In the genomic region with DNA sequence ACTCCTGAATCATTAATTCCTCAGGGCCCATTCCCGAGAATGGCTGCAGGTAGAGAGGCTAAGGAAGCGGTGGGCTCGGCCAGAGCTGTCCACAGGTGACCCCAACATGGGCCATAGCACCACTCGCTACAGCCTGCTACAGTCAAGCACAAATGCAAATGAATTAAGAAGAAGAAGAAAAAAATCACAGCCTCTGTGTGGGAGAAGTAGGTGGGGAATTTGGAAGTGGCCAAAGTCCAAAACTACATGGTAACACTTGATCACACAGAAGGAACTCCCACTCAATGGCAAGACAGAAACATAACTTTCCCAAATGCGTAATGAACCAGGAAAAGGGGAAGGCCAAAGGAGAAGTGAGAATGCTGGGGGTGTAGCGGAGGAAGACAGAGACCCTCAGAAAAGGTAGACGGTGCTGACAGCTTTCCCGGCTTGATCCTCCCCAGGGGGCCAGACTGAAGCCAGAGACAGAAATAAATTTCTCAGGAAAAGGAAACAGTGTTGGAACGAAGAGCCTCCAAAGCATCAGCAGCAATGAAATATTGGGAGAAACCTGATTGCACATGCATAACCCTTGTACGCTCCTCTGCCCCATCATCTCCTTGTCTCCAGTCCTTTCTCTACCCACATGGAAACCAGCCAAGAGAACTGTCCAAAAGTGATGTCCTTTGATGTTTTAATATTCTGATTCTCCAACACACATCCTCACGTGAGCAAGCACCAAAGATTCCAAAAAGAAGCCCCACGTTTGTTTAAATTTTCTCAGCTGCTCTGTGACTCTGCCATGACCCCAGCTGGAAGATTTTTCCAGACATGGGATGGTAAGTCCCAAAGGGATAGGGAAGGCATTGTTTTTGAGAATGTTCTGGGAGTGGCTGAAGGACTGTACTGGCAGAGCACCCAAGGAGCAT, we compare ENCODE assay signal across 8 cellular contexts.
DNase-seq lines count a peak whose midpoint lies in the region; ATAC-seq and TF ChIP-seq lines count a peak whose summit lies in the region.

No MANE protein-coding gene starts in this region.

- H3K27me3 ChIP-seq in OCI-LY3 (ENCODE audit: low read depth, low read length) (no peaks in the 10 kb centered on the region), upper lobe of left lung (no peaks in the 10 kb centered on the region)

- peaks cover 81% of the 10 kb centered on the region for H3K36me3 ChIP-seq in OCI-LY3 (replicated peaks; ENCODE audit: low read depth, low read length)
- peaks cover 0 to 38% (median 14%) of the 10 kb centered on the region in 4 donors for H3K36me3 ChIP-seq in upper lobe of left lung

- no peaks in the 10 kb centered on the region for H3K9me3 Mint-ChIP-seq in activated T-cell treated with anti-CD3 and anti-CD28 coated beads, Interleukin-2, amount 50 U/mL, for 24 hours
- H3K9me3 Mint-ChIP-seq in activated T-cell treated with anti-CD3 and anti-CD28 coated beads, Interleukin-2, amount 50 U/mL, for 4 hours: no peaks in the 10 kb centered on the region

- DNase-seq in activated T-cell treated with anti-CD3 and anti-CD28 coated beads, Interleukin-2, amount 50 U/mL, for 24 hours: no peak
- DNase-seq in activated T-cell treated with anti-CD3 and anti-CD28 coated beads, Interleukin-2, amount 50 U/mL, for 4 hours: no peak
- no peak for DNase-seq in left ventricle myocardium superior
- DNase-seq in upper lobe of left lung: no peak
- no peak for DNase-seq in DMS153 (lab: John Stamatoyannopoulos, UW)
- no peak for DNase-seq in coronary artery (ENCODE audit: low spot score)
- no peak for DNase-seq in glomerular visceral epithelial cell (ENCODE audit: extremely low spot score)

- H3K4me1 ChIP-seq in OCI-LY3 (ENCODE audit: low read length) (peaks cover 65% of the 10 kb centered on the region), upper lobe of left lung (peaks cover 11 to 51% (median 35%) of the 10 kb centered on the region in 4 donors)

- peaks cover 90% of the 10 kb centered on the region for H3K4me1 Mint-ChIP-seq in activated T-cell treated with anti-CD3 and anti-CD28 coated beads, Interleukin-2, amount 50 U/mL, for 24 hours (ENCODE audit: low read depth)
- peaks cover 75% of the 10 kb centered on the region for H3K4me1 Mint-ChIP-seq in activated T-cell treated with anti-CD3 and anti-CD28 coated beads, Interleukin-2, amount 50 U/mL, for 4 hours (ENCODE audit: low read depth)

- no peak for TF ChIP-seq POLR2A in upper lobe of left lung (IDR thresholded peaks at IDR 0.05)

- peaks cover 100% of the 10 kb centered on the region for H3K36me3 Mint-ChIP-seq in activated T-cell treated with anti-CD3 and anti-CD28 coated beads, Interleukin-2, amount 50 U/mL, for 24 hours (ENCODE audit: low read depth)
- peaks cover 56% of the 10 kb centered on the region for H3K36me3 Mint-ChIP-seq in activated T-cell treated with anti-CD3 and anti-CD28 coated beads, Interleukin-2, amount 50 U/mL, for 4 hours (ENCODE audit: insufficient read depth)

- TF ChIP-seq CTCF in OCI-LY3 (IDR thresholded peaks at IDR 0.05; ENCODE audit: low read depth, low read length): no peak
- no peak for TF ChIP-seq CTCF in upper lobe of left lung (IDR thresholded peaks at IDR 0.05)
- no peak for TF ChIP-seq CTCF in coronary artery (IDR thresholded peaks at IDR 0.05)

- peaks cover 68% of the 10 kb centered on the region for H4K20me1 ChIP-seq in OCI-LY3 (ENCODE audit: insufficient read depth, low read length)

- peaks cover 77% of the 10 kb centered on the region for H3K79me2 ChIP-seq in OCI-LY3 (ENCODE audit: low read length)

- H3K27me3 Mint-ChIP-seq in activated T-cell treated with anti-CD3 and anti-CD28 coated beads, Interleukin-2, amount 50 U/mL, for 24 hours: no peaks in the 10 kb centered on the region
- H3K27me3 Mint-ChIP-seq in activated T-cell treated with anti-CD3 and anti-CD28 coated beads, Interleukin-2, amount 50 U/mL, for 4 hours (ENCODE audit: low read depth): no peaks in the 10 kb centered on the region

- TF ChIP-seq EP300 in upper lobe of left lung (IDR thresholded peaks at IDR 0.05): no peak

- peak overlapping the region; percentile 57 for H3K4me2 ChIP-seq in OCI-LY3 (ENCODE audit: low read length)

- 82 to 84% methylated on average over 12 of the region's 12 CpGs for WGBS in upper lobe of left lung, 2 donors

- intact Hi-C loops in left ventricle myocardium superior (cut with micrococcal nuclease): loop anchor here (5.0 kb wide), 1 partner anchor 145 kb away; no protein-coding TSS in a partner anchor

- peak overlapping the region; percentile 6; the same call in 1 of the 2 replicates for H3K4me3 ChIP-seq in OCI-LY3 (ENCODE audit: low read length)
- no peak overlapping the region for H3K4me3 ChIP-seq in upper lobe of left lung
- no peak overlapping the region for H3K4me3 ChIP-seq in coronary artery

- no peak overlapping the region for H3K4me3 Mint-ChIP-seq in activated T-cell treated with anti-CD3 and anti-CD28 coated beads, Interleukin-2, amount 50 U/mL, for 24 hours
- H3K4me3 Mint-ChIP-seq in activated T-cell treated with anti-CD3 and anti-CD28 coated beads, Interleukin-2, amount 50 U/mL, for 4 hours: no peak overlapping the region

- no peak overlapping the region for H2AFZ ChIP-seq in OCI-LY3 (ENCODE audit: low read depth, low read length)

- H3K27ac Mint-ChIP-seq in activated T-cell treated with anti-CD3 and anti-CD28 coated beads, Interleukin-2, amount 50 U/mL, for 24 hours: peak overlapping the region; percentile 86

- peak overlapping the region; percentile 63 for H3K27ac ChIP-seq in OCI-LY3 (ENCODE audit: low read length)
- H3K27ac ChIP-seq in upper lobe of left lung: peak overlapping the region in 3 of 4 donors; percentile 48 to 66 (median 62)
- H3K27ac ChIP-seq in coronary artery: no peak overlapping the region

- H3K9ac ChIP-seq in OCI-LY3 (ENCODE audit: low read length): no peak overlapping the region

- no peak for ATAC-seq in activated T-cell treated with anti-CD3 and anti-CD28 coated beads, Interleukin-2, amount 50 U/mL, for 4 hours
- ATAC-seq in left ventricle myocardium superior (peak; percentile 22), upper lobe of left lung (ENCODE audit: low FRiP score in 2 of 2) (peak in 1 of 2 donors; percentile 81)

- H3K9me3 ChIP-seq in OCI-LY3 (ENCODE audit: insufficient read depth, low read length) (no peaks in the 10 kb centered on the region), upper lobe of left lung (no peaks in the 10 kb centered on the region)

Comparison
In these comparisons a context has a peak if more than half of its experiments do, and no peak if none do; other contexts are left out.
1. H3K27ac ChIP-seq: peak in OCI-LY3 (single experiment) and upper lobe of left lung (3 of 4); none in coronary artery (0 of 2).